1 cellular context compared by ENCODE assay signal in genomic region chr2:108360776-108361468, GRCh38.
TF ChIP-seq lines count a peak whose summit lies in the region.

No MANE protein-coding gene starts in this region.

TF ChIP-seq in K562, 482 proteins besides CTCF, POLR2A, EP300 and RAD21 (continued from another document and continues in another):
- TF ChIP-seq HMBOX1 (IDR thresholded peaks at IDR 0.05): no peak
- no peak for TF ChIP-seq HDAC2 (IDR thresholded peaks at IDR 0.05)
- TF ChIP-seq ARID4B (CRISPR knock-in tag; IDR thresholded peaks at IDR 0.05): no peak
- no peak for TF ChIP-seq PTRF (tag; IDR thresholded peaks at IDR 0.05)
- TF ChIP-seq HDGF (IDR thresholded peaks at IDR 0.05): no peak
- no peak for TF ChIP-seq WHSC1 (IDR thresholded peaks at IDR 0.05; ENCODE audit: low read length)
- TF ChIP-seq FOXM1 (IDR thresholded peaks at IDR 0.05; ENCODE audit: low read depth): peak; percentile 40; the same call in 1 of the 2 replicates
- TF ChIP-seq FOXM1 (CRISPR knock-in tag; IDR thresholded peaks at IDR 0.05; ENCODE audit: low read depth): no peak
- no peak for TF ChIP-seq ZNF589 (CRISPR knock-in tag; IDR thresholded peaks at IDR 0.05; ENCODE audit: low read depth)
- peak; percentile 68; the same call in 1 of the 2 replicates for TF ChIP-seq SPI1 (IDR thresholded peaks at IDR 0.05; ENCODE audit: borderline replicate concordance, low read depth, low read length)
- no peak; the same call in 1 of the 2 replicates for TF ChIP-seq NFIC (IDR thresholded peaks at IDR 0.05)
- TF ChIP-seq ZEB2 (IDR thresholded peaks at IDR 0.05): peak; percentile 51; the same call in 1 of the 2 replicates
- TF ChIP-seq CCNT2 (IDR thresholded peaks at IDR 0.05; ENCODE audit: borderline replicate concordance, extremely low read depth, insufficient read length, low read depth, low read length): peak; percentile 18
- TF ChIP-seq CBX2 (IDR thresholded peaks at IDR 0.05; ENCODE audit: insufficient read depth, low read length, poor library complexity, severe bottlenecking): no peak
- no peak for TF ChIP-seq POLR3G (IDR thresholded peaks at IDR 0.05; ENCODE audit: extremely low read depth, insufficient read length, insufficient replicate concordance)
- TF ChIP-seq POLR2H (tag; IDR thresholded peaks at IDR 0.05; ENCODE audit: low read depth): no peak
- peak in 1 of 2 experiments; percentile 57; a peak in 1 of 4 replicates for TF ChIP-seq TBL1XR1 (IDR thresholded peaks at IDR 0.05; ENCODE audit: low read length in 2 of 2)
- TF ChIP-seq RNF219 (CRISPR knock-in tag; IDR thresholded peaks at IDR 0.05): no peak
- no peak for TF ChIP-seq ZNF764 (CRISPR knock-in tag; IDR thresholded peaks at IDR 0.05; ENCODE audit: low read depth)
- no peak for TF ChIP-seq STAG1 (CRISPR knock-in tag; IDR thresholded peaks at IDR 0.05; ENCODE audit: borderline replicate concordance)
- TF ChIP-seq ZBED1 (IDR thresholded peaks at IDR 0.05): no peak
- TF ChIP-seq HDAC1 (IDR thresholded peaks at IDR 0.05): no peak
- no peak for TF ChIP-seq SMAD1 (IDR thresholded peaks at IDR 0.05; ENCODE audit: low read depth, low read length, partially characterized antibody)
- TF ChIP-seq ZNF165 (CRISPR knock-in tag; IDR thresholded peaks at IDR 0.05; ENCODE audit: borderline replicate concordance): no peak
- peak; percentile 98 for TF ChIP-seq MEF2D (tag; conservative IDR thresholded peaks at IDR 0.05; ENCODE audit: low read depth)
- no peak for TF ChIP-seq HLTF (IDR thresholded peaks at IDR 0.05)
- no peak for TF ChIP-seq POLR2AphosphoS2 (IDR thresholded peaks at IDR 0.05; ENCODE audit: low read length)
- TF ChIP-seq ZNF609 (CRISPR knock-in tag; IDR thresholded peaks at IDR 0.05; ENCODE audit: borderline replicate concordance): no peak
- TF ChIP-seq CHD1 (IDR thresholded peaks at IDR 0.05; ENCODE audit: low read length): no peak
- no peak for TF ChIP-seq ETS2 (tag; IDR thresholded peaks at IDR 0.05; ENCODE audit: borderline replicate concordance, poor library complexity, severe bottlenecking)
- no peak for TF ChIP-seq MLX (CRISPR knock-in tag; conservative IDR thresholded peaks at IDR 0.05)
- 0 out of 2 replicates have a peak, but pooled peaks have one; percentile 29 for TF ChIP-seq LCOR (CRISPR knock-in tag; IDR thresholded peaks at IDR 0.05)
- no peak for TF ChIP-seq ZNF24 (IDR thresholded peaks at IDR 0.05)
- TF ChIP-seq ATF6 (CRISPR knock-in tag; IDR thresholded peaks at IDR 0.05): no peak
- no peak for TF ChIP-seq THAP7 (CRISPR knock-in tag; IDR thresholded peaks at IDR 0.05)
- TF ChIP-seq ZKSCAN1 (IDR thresholded peaks at IDR 0.05; ENCODE audit: low read depth, low read length): no peak
- TF ChIP-seq GABPA (tag; conservative IDR thresholded peaks at IDR 0.05; ENCODE audit: low read depth): no peak
- no peak for TF ChIP-seq HMG20B (CRISPR knock-in tag; IDR thresholded peaks at IDR 0.05)
